In genomic region chr6:21181866-21182265, GRCh38 we compare ENCODE assay signal across 18 cellular contexts.
DNase-seq lines count a peak whose midpoint lies in the region; ATAC-seq, FAIRE-seq and TF ChIP-seq lines count a peak whose summit lies in the region.
"Had no signal": no experiment of that assay in that cellular context is flagged by ENCODE, and none has a peak within 500 bp of the region (broad histone marks: within the 10 kb centered on the region; RNA-seq: fewer than 3 reads in every experiment).

No MANE protein-coding gene starts in this region.

- H3K27ac ChIP-seq in GM23338 (ENCODE audit: low read depth): no peak overlapping the region
- H3K27ac ChIP-seq in esophagus muscularis mucosa (replicated peaks in 1 of 4): no peak overlapping the region
- H3K27ac ChIP-seq: SJCRH30 had no signal

- H3K27me3 Mint-ChIP-seq in GM23338 (ENCODE audit: insufficient read depth, low read depth, poor library complexity): peaks cover 6% of the 10 kb centered on the region
- H3K27me3 Mint-ChIP-seq: CD4-positive, CD25-positive, alpha-beta regulatory T cell; effector memory CD8-positive, alpha-beta T cell had no signal

- FAIRE-seq in GM18507 (lab: Jason Lieb, UNC): peak; percentile 12

- no peaks in the 10 kb centered on the region for H3K9me2 ChIP-seq in GM23338 (ENCODE audit: insufficient read depth)

- H3K9me3 Mint-ChIP-seq in GM23338: peaks cover 21% of the 10 kb centered on the region

- no peaks in the 10 kb centered on the region; the same call in 1 of the 2 replicates for H3F3A ChIP-seq in GM23338 (replicated peaks; ENCODE audit: low read depth)

- no peak overlapping the region for H3K4me3 ChIP-seq in GM23338
- no peak overlapping the region for H3K4me3 ChIP-seq in esophagus muscularis mucosa
- H3K4me3 ChIP-seq: SJCRH30 had no signal

- no peak for TF ChIP-seq CTCF in GM23338 (conservative IDR thresholded peaks at IDR 0.05; ENCODE audit: low read depth in 2 of 2)
- no peak for TF ChIP-seq CTCF in esophagus muscularis mucosa (IDR thresholded peaks at IDR 0.05)

- peaks cover 44% of the 10 kb centered on the region for H3K4me1 ChIP-seq in GM23338 (ENCODE audit: insufficient read depth)
- peaks cover 0 to 6% (median 2%) of the 10 kb centered on the region in 4 donors for H3K4me1 ChIP-seq in esophagus muscularis mucosa
- H3K4me1 ChIP-seq: SJCRH30 had no signal

- no peak overlapping the region for H2AFZ ChIP-seq in GM23338

- H3K9me3 ChIP-seq in esophagus muscularis mucosa: peaks cover 0 to 7% (median 2%) of the 10 kb centered on the region in 4 donors
- H3K9me3 ChIP-seq: SJCRH30 had no signal

- H3K36me3 Mint-ChIP-seq in GM23338 (ENCODE audit: low read depth): peaks cover 28% of the 10 kb centered on the region

- intact Hi-C loops in esophagus muscularis mucosa (cut with DNase I): no loop called here

- DNase-seq in GM18507 (ENCODE audit: extremely low spot score, insufficient read length, low read depth) (no peak), medulla oblongata (ENCODE audit: extremely low spot score) (no peak), GM23338 (ENCODE audit: low spot score) (no peak), esophagus muscularis mucosa (ENCODE audit: extremely low spot score) (no peak), iPS-NIHi7 (ENCODE audit: extremely low spot score) (no peak)
- DNase-seq: activated CD4-positive, alpha-beta T cell treated with anti-CD3 and anti-CD28 coated beads for 1 hour; activated gamma-delta T cell treated with Interleukin-2 at 50 U/mL for 16 hours; CD4-positive, CD25-positive, alpha-beta regulatory T cell; cerebellar nuclear complex; DMS79 treated with DMSO at 0.1 percent for 48 hours; effector memory CD8-positive, alpha-beta T cell; NCI-H1930; NCI-H510A treated with DMSO at 0.1 percent for 48 hours; SJCRH30 had no signal

- H3K79me2 ChIP-seq in GM23338 (replicated peaks; ENCODE audit: insufficient read depth): no peaks in the 10 kb centered on the region

- 100% methylated on average over 1 of the region's 1 CpG for WGBS in esophagus muscularis mucosa

- no peak overlapping the region for H3K27ac Mint-ChIP-seq in GM23338
- H3K27ac Mint-ChIP-seq: CD4-positive, CD25-positive, alpha-beta regulatory T cell had no signal

- TF ChIP-seq EP300 in esophagus muscularis mucosa (IDR thresholded peaks at IDR 0.05): no peak

- ATAC-seq in GM21423 (IDR thresholded peaks at IDR 0.05; ENCODE audit: unreplicated experiment) (peak; percentile 62), HG02870 (IDR thresholded peaks at IDR 0.05; ENCODE audit: unreplicated experiment) (peak; percentile 54), HG03565 (IDR thresholded peaks at IDR 0.05; ENCODE audit: unreplicated experiment) (peak; percentile 32), GM23338 (no peak)
- ATAC-seq: effector memory CD8-positive, alpha-beta T cell; HCT116 had no signal

- H3K4me1 Mint-ChIP-seq in GM23338: peaks cover 38% of the 10 kb centered on the region

- H3K36me3 ChIP-seq in GM23338 (ENCODE audit: insufficient read depth) (peaks cover 5% of the 10 kb centered on the region; the same call in 1 of the 2 replicates), esophagus muscularis mucosa (no peaks in the 10 kb centered on the region)
- H3K36me3 ChIP-seq: SJCRH30 had no signal

- no peak overlapping the region for H3K4me2 ChIP-seq in GM23338

- no peaks in the 10 kb centered on the region for H4K20me1 ChIP-seq in GM23338 (replicated peaks; ENCODE audit: insufficient read depth)

- H3K4me3 Mint-ChIP-seq in GM23338: no peak overlapping the region
- H3K4me3 Mint-ChIP-seq: CD4-positive, CD25-positive, alpha-beta regulatory T cell; effector memory CD8-positive, alpha-beta T cell had no signal

- TF ChIP-seq POLR2A in esophagus muscularis mucosa (IDR thresholded peaks at IDR 0.05; ENCODE audit: low read depth): no peak

- H3K27me3 ChIP-seq in GM23338 (ENCODE audit: insufficient read depth) (no peaks in the 10 kb centered on the region), esophagus muscularis mucosa (no peaks in the 10 kb centered on the region)
- H3K27me3 ChIP-seq: SJCRH30 had no signal

TF ChIP-seq in GM23338, 12 proteins besides CTCF, POLR2A, EP300 and RAD21:
- TF ChIP-seq, protein P1, sequence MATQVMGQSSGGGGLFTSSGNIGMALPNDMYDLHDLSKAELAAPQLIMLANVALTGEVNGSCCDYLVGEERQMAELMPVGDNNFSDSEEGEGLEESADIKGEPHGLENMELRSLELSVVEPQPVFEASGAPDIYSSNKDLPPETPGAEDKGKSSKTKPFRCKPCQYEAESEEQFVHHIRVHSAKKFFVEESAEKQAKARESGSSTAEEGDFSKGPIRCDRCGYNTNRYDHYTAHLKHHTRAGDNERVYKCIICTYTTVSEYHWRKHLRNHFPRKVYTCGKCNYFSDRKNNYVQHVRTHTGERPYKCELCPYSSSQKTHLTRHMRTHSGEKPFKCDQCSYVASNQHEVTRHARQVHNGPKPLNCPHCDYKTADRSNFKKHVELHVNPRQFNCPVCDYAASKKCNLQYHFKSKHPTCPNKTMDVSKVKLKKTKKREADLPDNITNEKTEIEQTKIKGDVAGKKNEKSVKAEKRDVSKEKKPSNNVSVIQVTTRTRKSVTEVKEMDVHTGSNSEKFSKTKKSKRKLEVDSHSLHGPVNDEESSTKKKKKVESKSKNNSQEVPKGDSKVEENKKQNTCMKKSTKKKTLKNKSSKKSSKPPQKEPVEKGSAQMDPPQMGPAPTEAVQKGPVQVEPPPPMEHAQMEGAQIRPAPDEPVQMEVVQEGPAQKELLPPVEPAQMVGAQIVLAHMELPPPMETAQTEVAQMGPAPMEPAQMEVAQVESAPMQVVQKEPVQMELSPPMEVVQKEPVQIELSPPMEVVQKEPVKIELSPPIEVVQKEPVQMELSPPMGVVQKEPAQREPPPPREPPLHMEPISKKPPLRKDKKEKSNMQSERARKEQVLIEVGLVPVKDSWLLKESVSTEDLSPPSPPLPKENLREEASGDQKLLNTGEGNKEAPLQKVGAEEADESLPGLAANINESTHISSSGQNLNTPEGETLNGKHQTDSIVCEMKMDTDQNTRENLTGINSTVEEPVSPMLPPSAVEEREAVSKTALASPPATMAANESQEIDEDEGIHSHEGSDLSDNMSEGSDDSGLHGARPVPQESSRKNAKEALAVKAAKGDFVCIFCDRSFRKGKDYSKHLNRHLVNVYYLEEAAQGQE (IDR thresholded peaks at IDR 0.05; ENCODE audit: unreplicated experiment): no peak
- TF ChIP-seq ZNF331 (CRISPR knock-in tag; IDR thresholded peaks at IDR 0.05; ENCODE audit: low read depth) (no peak), ZNF114 (CRISPR knock-in tag; IDR thresholded peaks at IDR 0.05) (no peak), EZH2phosphoT487 (IDR thresholded peaks at IDR 0.05; ENCODE audit: unreplicated experiment) (no peak)
